25 cellular contexts compared by ENCODE assay signal in genomic region chr11:103961010-103961409, GRCh38.
DNase-seq lines count a peak whose midpoint lies in the region; ATAC-seq and TF ChIP-seq lines count a peak whose summit lies in the region.
"Had no signal": no experiment of that assay in that cellular context is flagged by ENCODE, and none has a peak within 500 bp of the region (broad histone marks: within the 10 kb centered on the region; RNA-seq: fewer than 3 reads in every experiment).

No MANE protein-coding gene starts in this region.

- no peak overlapping the region for H2BK5ac ChIP-seq in mesenchymal stem cell (ENCODE audit: low read depth, low read length, poor library complexity, severe bottlenecking)

- TF ChIP-seq CTCF in PC-3 (conservative IDR thresholded peaks at IDR 0.05; ENCODE audit: low read depth, low read length) (no peak), epithelial cell of proximal tubule (conservative IDR thresholded peaks at IDR 0.05; ENCODE audit: low read depth, low read length) (no peak)

- H3K27me3 ChIP-seq in GM23248 (replicated peaks; ENCODE audit: insufficient read depth) = no peaks in the 10 kb centered on the region
- no peaks in the 10 kb centered on the region for H3K27me3 ChIP-seq in PC-3 (ENCODE audit: low read length)
- H3K27me3 ChIP-seq in mesenchymal stem cell (ENCODE audit: control insufficient read depth in 1 of 2, insufficient read depth in 1 of 2, low read length in 2 of 2) = no peaks in the 10 kb centered on the region
- H3K27me3 ChIP-seq: neural progenitor cell had no signal

- H3K23ac ChIP-seq in mesenchymal stem cell (ENCODE audit: low read length in 2 of 2) = no peak overlapping the region

- H2AFZ ChIP-seq in GM23248 = no peak overlapping the region
- no peak overlapping the region for H2AFZ ChIP-seq in PC-3 (ENCODE audit: low read length)
- no peak overlapping the region for H2AFZ ChIP-seq in mesenchymal stem cell (ENCODE audit: low read depth, low read length)
- H2AFZ ChIP-seq: neural progenitor cell had no signal

- no peak overlapping the region for H3K4ac ChIP-seq in mesenchymal stem cell (ENCODE audit: low read depth in 1 of 2, low read length in 2 of 2)

- H3K4me1 ChIP-seq in GM23248 (ENCODE audit: insufficient read depth) (peaks cover 30% of the 10 kb centered on the region), PC-3 (ENCODE audit: insufficient read depth, low read length) (peaks cover 12% of the 10 kb centered on the region), mesenchymal stem cell (ENCODE audit: control insufficient read depth, insufficient read depth, low read depth, low read length) (no peaks in the 10 kb centered on the region)
- H3K4me1 ChIP-seq: lower lobe of right lung had no signal

- H3K9ac ChIP-seq in GM23248 (no peak overlapping the region), PC-3 (ENCODE audit: low read length) (no peak overlapping the region), mesenchymal stem cell (ENCODE audit: low read length) (no peak overlapping the region)
- H3K9ac ChIP-seq: neural progenitor cell had no signal

- no peak overlapping the region for H2BK15ac ChIP-seq in mesenchymal stem cell (ENCODE audit: low read depth, poor library complexity, severe bottlenecking)

- H4K91ac ChIP-seq in mesenchymal stem cell (ENCODE audit: low read length) = no peak overlapping the region

- H3K4me2 ChIP-seq in GM23248 (ENCODE audit: unreplicated experiment) = no peak overlapping the region
- H3K4me2 ChIP-seq in PC-3 (ENCODE audit: low read length) = no peak overlapping the region; the same call in 1 of the 2 replicates
- H3K4me2 ChIP-seq in mesenchymal stem cell (ENCODE audit: low read length, poor library complexity, severe bottlenecking) = no peak overlapping the region
- H3K4me2 ChIP-seq: neural progenitor cell had no signal

- H3F3A ChIP-seq in GM23248 (ENCODE audit: insufficient read depth) (peaks cover 18% of the 10 kb centered on the region; the same call in 1 of the 2 replicates), PC-3 (ENCODE audit: low read length, unreplicated experiment) (no peaks in the 10 kb centered on the region)

- intact Hi-C loops in PC-3 (cut with micrococcal nuclease) = no loop called here

- BruUV-seq in PC-3 (replicated peaks; lab: Mats Ljungman, UMichigan) = no TSS peak

- peak overlapping the region; percentile 87 for H2AK5ac ChIP-seq in mesenchymal stem cell (ENCODE audit: low read length, severe bottlenecking)

- H3K79me2 ChIP-seq in GM23248 (ENCODE audit: insufficient read depth) (no peaks in the 10 kb centered on the region), PC-3 (ENCODE audit: low read length) (no peaks in the 10 kb centered on the region)

- H3K9me3 ChIP-seq in GM23248 (ENCODE audit: low read depth) (no peaks in the 10 kb centered on the region), PC-3 (ENCODE audit: low read length) (peaks cover 5% of the 10 kb centered on the region), mesenchymal stem cell (ENCODE audit: control insufficient read depth, low read length) (peaks cover 4% of the 10 kb centered on the region)
- H3K9me3 ChIP-seq: lower lobe of right lung had no signal

- no peak overlapping the region for H2BK12ac ChIP-seq in mesenchymal stem cell (ENCODE audit: low read length in 2 of 2)

- H3K79me1 ChIP-seq in mesenchymal stem cell (replicated peaks; ENCODE audit: low read length, poor library complexity, severe bottlenecking) = no peaks in the 10 kb centered on the region

- H3K18ac ChIP-seq in mesenchymal stem cell (ENCODE audit: low read depth in 1 of 2, low read length in 2 of 2) = no peak overlapping the region

- peak; percentile 73 for DNase-seq in GM23248
- peak; percentile 73 for DNase-seq in PC-3
- peak; percentile 36 for DNase-seq in epithelial cell of proximal tubule (ENCODE audit: low read depth)
- peak; percentile 24 for DNase-seq in mesenchymal stem cell
- no peak for DNase-seq in HT-29 (ENCODE audit: low spot score)
- DNase-seq in stimulated activated naive CD8-positive, alpha-beta T cell treated with anti-CD3 and anti-CD28 coated beads, Interleukin-15, Interleukin-2, amounts not matched to agents 100 U/mL and 50 U/mL, for 24 hours = no peak
- DNase-seq: activated B cell treated with CpG ODN at 0.5 μM for 24 hours; activated CD4-positive, alpha-beta T cell treated with anti-CD3 and anti-CD28 coated beads, Interleukin-2, amount 50 U/mL, for 4 hours; activated naive CD4-positive, alpha-beta T cell treated with anti-CD3 and anti-CD28 coated beads, Interleukin-2, amount 50 U/mL, for 16 hours; anterior cingulate cortex; CD8-positive, alpha-beta T cell; cerebellar nuclear complex; DMS153; GDM1; H9; lower lobe of right lung; NCI-H1105 treated with DMSO at 0.1 percent for 48 hours; NCI-H2029; NCI-H82; Right ventricle myocardium superior; stimulated activated CD4-positive, alpha-beta T cell treated with anti-CD3 and anti-CD28 coated beads, Interleukin-15, amount 100 ng/mL, for 24 hours; trophoblast cell had no signal

- no peak overlapping the region for H3K4me3 ChIP-seq in GM23248
- no peak overlapping the region for H3K4me3 ChIP-seq in PC-3 (ENCODE audit: low read length)
- H3K4me3 ChIP-seq in epithelial cell of proximal tubule (ENCODE audit: low read depth, low read length) = no peak overlapping the region
- no peak overlapping the region for H3K4me3 ChIP-seq in mesenchymal stem cell (ENCODE audit: insufficient read depth in 1 of 2, low read depth in 1 of 2, low read length in 2 of 2)
- H3K4me3 ChIP-seq: lower lobe of right lung, neural progenitor cell had no signal

- CTCF ChIA-PET in PC-3 (lab: Charles Lee) = no interaction called here

- ATAC-seq in PC-3 = peak; percentile 64; the same call in 1 of the 2 replicates
- ATAC-seq in GM21528 (IDR thresholded peaks at IDR 0.05; ENCODE audit: low FRiP score, unreplicated experiment) = no peak
- no peak for ATAC-seq in stimulated activated naive CD8-positive, alpha-beta T cell treated with anti-CD3 and anti-CD28 coated beads, Interleukin-15, Interleukin-2, amounts not matched to agents 100 U/mL and 50 U/mL, for 24 hours
- ATAC-seq: CD8-positive, alpha-beta T cell; lower lobe of right lung; sciatic nerve had no signal

- H3K14ac ChIP-seq in mesenchymal stem cell (ENCODE audit: low read length in 2 of 2) = no peak overlapping the region

- no peak overlapping the region for H4K8ac ChIP-seq in mesenchymal stem cell (ENCODE audit: low read length)

- in situ Hi-C loops in GM23248 (cut with MboI) = no loop called here

- H3K36me3 ChIP-seq in GM23248 (ENCODE audit: low read depth) = no peaks in the 10 kb centered on the region
- H3K36me3 ChIP-seq in PC-3 (ENCODE audit: low read depth, low read length) = no peaks in the 10 kb centered on the region
- H3K36me3 ChIP-seq in mesenchymal stem cell (ENCODE audit: control insufficient read depth in 1 of 2, insufficient read depth in 2 of 2, low read depth in 1 of 2, low read length in 2 of 2) = no peaks in the 10 kb centered on the region
- H3K36me3 ChIP-seq: lower lobe of right lung, neural progenitor cell had no signal

- H3K27ac ChIP-seq in GM23248 = peak overlapping the region; percentile 22
- peak overlapping the region; percentile 27; the same call in 1 of the 2 replicates for H3K27ac ChIP-seq in PC-3 (ENCODE audit: low read length)
- peak overlapping the region; percentile 67 for H3K27ac ChIP-seq in mesenchymal stem cell (ENCODE audit: low read length, poor library complexity, severe bottlenecking)
- H3K27ac ChIP-seq: lower lobe of right lung, neural progenitor cell had no signal

- no peaks in the 10 kb centered on the region for H4K20me1 ChIP-seq in GM23248 (ENCODE audit: insufficient read depth)
- H4K20me1 ChIP-seq in PC-3 (ENCODE audit: low read length) = no peaks in the 10 kb centered on the region

- H2BK120ac ChIP-seq in mesenchymal stem cell (ENCODE audit: low read depth, low read length) = no peak overlapping the region

- POLR2A ChIA-PET in PC-3 (lab: Charles Lee; ENCODE audit: unreplicated experiment) = no interaction called here

- H3K9me2 ChIP-seq in GM23248 (ENCODE audit: insufficient read depth) (no peaks in the 10 kb centered on the region), PC-3 (replicated peaks; ENCODE audit: low read length) (no peaks in the 10 kb centered on the region)

Comparison
In these comparisons a context has a peak if more than half of its experiments do, and no peak if none do; other contexts are left out.
1. DNase-seq: peak in GM23248 (single experiment), PC-3 (single experiment), epithelial cell of proximal tubule (single experiment) and mesenchymal stem cell (single experiment); none in HT-29 (single experiment) and stimulated activated naive CD8-positive, alpha-beta T cell treated with anti-CD3 and anti-CD28 coated beads, Interleukin-15, Interleukin-2, amounts not matched to agents 100 U/mL and 50 U/mL, for 24 hours (single experiment).
2. Peak in every context shown above with its lines, with median percentiles within 50 percentile points of each other: H3K27ac ChIP-seq.